In the genomic region with DNA sequence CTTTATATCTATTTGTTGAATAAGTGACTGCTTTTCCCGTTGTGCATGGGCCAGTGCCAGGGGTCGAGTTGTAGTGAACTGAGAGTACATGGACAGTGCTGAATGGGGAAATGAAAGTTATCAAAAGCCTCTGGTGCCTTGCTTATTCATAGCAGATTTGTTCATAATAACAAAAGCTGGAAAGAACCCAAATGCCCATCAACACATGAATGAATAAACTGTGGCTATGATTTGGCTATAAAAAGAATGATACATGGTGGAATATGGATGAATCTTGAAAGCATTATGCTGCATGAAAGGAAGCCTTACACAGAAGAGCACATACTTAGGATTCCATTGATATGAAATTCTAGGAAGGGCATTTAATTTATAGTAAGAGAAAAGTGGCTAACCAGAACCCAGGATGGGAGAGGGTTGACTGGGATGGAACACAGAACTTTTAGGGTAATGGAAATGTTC, we compare ENCODE assay signal across 9 cellular contexts. TPM values are rescaled to one million over a fixed set of nuclear protein-coding genes. Genes with fewer than 3 reads are reported as not detected.
A peak's percentile ranks its signal among the peaks of the same experiment; 100 is the strongest.
DNase-seq lines count a peak whose midpoint lies in the region; ATAC-seq and TF ChIP-seq lines count a peak whose summit lies in the region.
"Had no signal": no experiment of that assay in that cellular context is flagged by ENCODE, and none has a peak within 500 bp of the region (broad histone marks: within the 10 kb centered on the region; RNA-seq: fewer than 3 reads in every experiment).

No MANE protein-coding gene starts in this region.

- H3K36me3 ChIP-seq in OCI-LY7 (ENCODE audit: insufficient read depth, low read length) (no peaks in the 10 kb centered on the region), trophoblast cell (ENCODE audit: control insufficient read depth in 1 of 2, insufficient read depth in 2 of 2, low read length in 2 of 2) (no peaks in the 10 kb centered on the region), testis (ENCODE audit: low read depth, missing control alignments) (no peaks in the 10 kb centered on the region)

- peaks cover 8% of the 10 kb centered on the region for H3K79me1 ChIP-seq in trophoblast cell (ENCODE audit: low read length)

- no CpG with 5 or more reads among the region's 2 CpGs for WGBS in trophoblast cell (ENCODE audit: extremely low coverage, insufficient coverage, insufficient read length)
- WGBS in testis, 2 donors, result 13 to 31% methylated on average over 2 of the region's 2 CpGs

- peak overlapping the region; percentile 7 for H2AK5ac ChIP-seq in trophoblast cell (ENCODE audit: low read length)

- H3K9me3 ChIP-seq in OCI-LY7 (ENCODE audit: low read length) (no peaks in the 10 kb centered on the region), trophoblast cell (ENCODE audit: insufficient read depth, low read depth, low read length) (no peaks in the 10 kb centered on the region), testis (no peaks in the 10 kb centered on the region)

- peak; percentile 81 for DNase-seq in GM04504 (ENCODE audit: low read depth)
- DNase-seq in OCI-LY7 (ENCODE audit: low spot score), result peak; percentile 53
- no peak for DNase-seq in endothelial cell (ENCODE audit: low spot score)
- peak in 1 of 2 donors; percentile 18 for DNase-seq in trophoblast cell
- DNase-seq in stimulated activated CD4-positive, alpha-beta T cell treated with anti-CD3 and anti-CD28 coated beads, Interleukin-4, amount 100 ng/mL, for 1 hour, result no peak
- no peak for DNase-seq in stimulated activated CD4-positive, alpha-beta T cell treated with anti-CD3 and anti-CD28 coated beads, Interleukin-2, amount 100 ng/mL, for 48 hours
- no peak for DNase-seq in testis
- DNase-seq: activated CD4-positive, alpha-beta T cell treated with anti-CD3 and anti-CD28 coated beads for 48 hours had no signal

- H4K91ac ChIP-seq in trophoblast cell (ENCODE audit: low read depth, low read length), result peak overlapping the region; percentile 45

- CTCF ChIA-PET in OCI-LY7 (lab: Charles Lee; ENCODE audit: unreplicated experiment), result no interaction called here

- no peaks in the 10 kb centered on the region for H3K36me3 Mint-ChIP-seq in endothelial cell (ENCODE audit: low read depth, unreplicated experiment)

- H4K12ac ChIP-seq in trophoblast cell (ENCODE audit: low read depth, low read length), result no peak overlapping the region

- H3K27ac Mint-ChIP-seq in endothelial cell (ENCODE audit: unreplicated experiment), result peak overlapping the region; percentile 5

- H2BK120ac ChIP-seq in trophoblast cell (ENCODE audit: insufficient read depth, low read length, poor library complexity), result no peak overlapping the region

- peak overlapping the region; percentile 6 for H2BK12ac ChIP-seq in trophoblast cell (ENCODE audit: low read length)

- no peak overlapping the region for H3K4me3 Mint-ChIP-seq in endothelial cell (ENCODE audit: unreplicated experiment)

- H3K9me2 ChIP-seq in OCI-LY7 (ENCODE audit: insufficient read depth, low read length), result no peaks in the 10 kb centered on the region

- H3K4ac ChIP-seq in trophoblast cell (ENCODE audit: low read depth, low read length), result peak overlapping the region; percentile 12

- peak overlapping the region; percentile 53 for H3K27ac ChIP-seq in OCI-LY7 (ENCODE audit: low read depth, low read length, poor library complexity, severe bottlenecking)
- H3K27ac ChIP-seq in trophoblast cell (ENCODE audit: low read depth, low read length), result peak overlapping the region; percentile 16
- H3K27ac ChIP-seq in testis, result no peak overlapping the region

- H3K4me1 Mint-ChIP-seq in endothelial cell (ENCODE audit: unreplicated experiment), result peaks cover 26% of the 10 kb centered on the region

- no peak overlapping the region for H3K18ac ChIP-seq in trophoblast cell (ENCODE audit: low read length)

- no TSS peak for BruUV-seq in OCI-LY7 (replicated peaks; lab: Mats Ljungman, UMichigan)

- H3K9ac ChIP-seq in trophoblast cell (ENCODE audit: low read length), result no peak overlapping the region

- H3K79me2 ChIP-seq in OCI-LY7 (ENCODE audit: insufficient read depth, low read depth, low read length), result peaks cover 16% of the 10 kb centered on the region; the same call in 1 of the 2 replicates
- peaks cover 3% of the 10 kb centered on the region for H3K79me2 ChIP-seq in trophoblast cell (ENCODE audit: control insufficient read depth, insufficient read depth, low read length, poor library complexity)

- H3K4me2 ChIP-seq in OCI-LY7 (ENCODE audit: low read length) (peak overlapping the region; percentile 61), trophoblast cell (ENCODE audit: low read length) (no peak overlapping the region)

- POLR2A ChIA-PET in OCI-LY7 (lab: Charles Lee), result interaction anchor here (2.0 kb wide), 1 partner anchor 26 kb away, joined by 7 read pairs; no protein-coding TSS in a partner anchor

- H3K4me3 ChIP-seq in OCI-LY7 (ENCODE audit: low read depth, low read length, poor library complexity, severe bottlenecking), result peak overlapping the region; percentile 56
- H3K4me3 ChIP-seq in trophoblast cell (ENCODE audit: low read depth, low read length), result no peak overlapping the region
- no peak overlapping the region for H3K4me3 ChIP-seq in testis

- no peak overlapping the region for H3K14ac ChIP-seq in trophoblast cell (ENCODE audit: low read length)

- H3K9me3 Mint-ChIP-seq in endothelial cell (ENCODE audit: unreplicated experiment), result no peaks in the 10 kb centered on the region

- no peak for ATAC-seq in GM18907 (IDR thresholded peaks at IDR 0.05; ENCODE audit: unreplicated experiment)

- H3K23ac ChIP-seq in trophoblast cell (ENCODE audit: low read length), result no peak overlapping the region

- intact Hi-C loops in OCI-LY7 (cut with micrococcal nuclease; ENCODE audit: unreplicated experiment), result no loop called here
- intact Hi-C loops in testis (cut with DNase I; ENCODE audit: low total_unique reads), result no loop called here

- no peaks in the 10 kb centered on the region for H4K20me1 ChIP-seq in OCI-LY7 (ENCODE audit: insufficient read depth, low read length)

- no peaks in the 10 kb centered on the region for H3K27me3 Mint-ChIP-seq in endothelial cell (ENCODE audit: unreplicated experiment)

- no peak overlapping the region for H4K8ac ChIP-seq in trophoblast cell (ENCODE audit: low read depth, low read length)

- H3K27me3 ChIP-seq in trophoblast cell (ENCODE audit: insufficient read depth, low read length), result no peaks in the 10 kb centered on the region
- H3K27me3 ChIP-seq in testis, result no peaks in the 10 kb centered on the region

- H3K4me1 ChIP-seq in OCI-LY7 (ENCODE audit: insufficient read depth, low read length, poor library complexity, severe bottlenecking) (peaks cover 67% of the 10 kb centered on the region), trophoblast cell (ENCODE audit: control insufficient read depth in 1 of 2, insufficient read depth in 2 of 2, low read length in 2 of 2) (peaks cover 22 to 23% of the 10 kb centered on the region in 2 experiments), testis (peaks cover 14% of the 10 kb centered on the region)

- TF ChIP-seq CTCF in OCI-LY7 (conservative IDR thresholded peaks at IDR 0.05; ENCODE audit: low read length) (no peak), endothelial cell (IDR thresholded peaks at IDR 0.05; ENCODE audit: unreplicated experiment) (no peak), testis (IDR thresholded peaks at IDR 0.05) (no peak)

- peak overlapping the region; percentile 30; the same call in 1 of the 2 replicates for H2AFZ ChIP-seq in OCI-LY7 (ENCODE audit: low read length)
- H2AFZ ChIP-seq in trophoblast cell (ENCODE audit: insufficient read depth, low read length, poor library complexity), result no peak overlapping the region

- H2BK5ac ChIP-seq in trophoblast cell (ENCODE audit: low read depth, low read length, poor library complexity), result peak overlapping the region; percentile 8

- no peak for TF ChIP-seq POLR2A in testis (IDR thresholded peaks at IDR 0.05)

RNA-seq across cellular contexts. Expression of a gene that starts 42.6 kb away (rescaled TPM):
- 21.2 and 23.7 TPM in 2 replicates for total RNA-seq in OCI-LY7 (2014; rRNA removed; shearing (Covaris generic))
- total RNA-seq in OCI-LY7 (2022) (50.5 and 52.5 TPM in 2 replicates), endothelial cell (ENCODE audit: unreplicated experiment) (114 TPM), testis (100 to 1,000 TPM; 130 to 131 TPM)
- 63.7 and 65.0 TPM in 2 replicates for polyA plus RNA-seq in trophoblast cell (2013)
- 111 TPM for polyA plus RNA-seq in testis (ENCODE audit: insufficient read depth, low read depth, low replicate concordance)

Comparison
In these comparisons a context has a peak if more than half of its experiments do, and no peak if none do; other contexts are left out.
1. DNase-seq: peak in GM04504 (single experiment) and OCI-LY7 (single experiment); none in endothelial cell (single experiment), stimulated activated CD4-positive, alpha-beta T cell treated with anti-CD3 and anti-CD28 coated beads, Interleukin-4, amount 100 ng/mL, for 1 hour (single experiment), stimulated activated CD4-positive, alpha-beta T cell treated with anti-CD3 and anti-CD28 coated beads, Interleukin-2, amount 100 ng/mL, for 48 hours (0 of 2) and testis (single experiment).
2. H3K27ac ChIP-seq: peak in OCI-LY7 (single experiment) and trophoblast cell (single experiment); none in testis (0 of 2).